Comparison of ENCODE assay signal across 9 cellular contexts in genomic region chr21:46622226-46622625, GRCh38. TPM values are rescaled to one million over a fixed set of nuclear protein-coding genes. Genes with fewer than 3 reads are reported as not detected.
DNase-seq lines count a peak whose midpoint lies in the region; ATAC-seq and TF ChIP-seq lines count a peak whose summit lies in the region.
"Had no signal": no experiment of that assay in that cellular context is flagged by ENCODE, and none has a peak within 500 bp of the region (broad histone marks: within the 10 kb centered on the region; RNA-seq: fewer than 3 reads in every experiment).

No MANE protein-coding gene starts in this region.

- no peak overlapping the region for H3K4me3 ChIP-seq in suprapubic skin
- no peak overlapping the region for H3K4me3 ChIP-seq in BE2C (ENCODE audit: low read depth, low read length)

- peak overlapping the region; percentile 77 to 88 for H3K27ac Mint-ChIP-seq in activated naive CD4-positive, alpha-beta T cell treated with anti-CD3 and anti-CD28 coated beads, Interleukin-2, amount 50 U/mL, for 72 hours

- no peak for TF ChIP-seq CTCF in suprapubic skin (IDR thresholded peaks at IDR 0.05)
- no peak for TF ChIP-seq CTCF in BE2C (IDR thresholded peaks at IDR 0.05; ENCODE audit: low read depth, low read length)

- H3K9me3 ChIP-seq in suprapubic skin = peaks cover 5% of the 10 kb centered on the region
- H3K9me3 ChIP-seq in BE2C = no peaks in the 10 kb centered on the region; the same call in 1 of the 2 replicates

- H3K36me3 ChIP-seq in suprapubic skin (no peaks in the 10 kb centered on the region), BE2C (no peaks in the 10 kb centered on the region)

- no peak for TF ChIP-seq POLR2A in suprapubic skin (IDR thresholded peaks at IDR 0.05)

- TF ChIP-seq EP300 in suprapubic skin (IDR thresholded peaks at IDR 0.05) = no peak

- ATAC-seq in activated naive CD4-positive, alpha-beta T cell treated with anti-CD3 and anti-CD28 coated beads, Interleukin-2, amount 50 U/mL, for 72 hours = peak; percentile 66 to 72
- ATAC-seq in GM21529 (IDR thresholded peaks at IDR 0.05; ENCODE audit: unreplicated experiment) (no peak), HG03108 (IDR thresholded peaks at IDR 0.05; ENCODE audit: unreplicated experiment) (no peak)

- peaks cover 12 to 21% of the 10 kb centered on the region in 2 donors for H3K36me3 Mint-ChIP-seq in activated naive CD4-positive, alpha-beta T cell treated with anti-CD3 and anti-CD28 coated beads, Interleukin-2, amount 50 U/mL, for 72 hours

- H3K4me1 ChIP-seq in suprapubic skin (no peaks in the 10 kb centered on the region), BE2C (no peaks in the 10 kb centered on the region)

- WGBS in suprapubic skin = 62% methylated on average over 4 of the region's 4 CpGs

- H3K27ac ChIP-seq in suprapubic skin = peak overlapping the region; percentile 53

- H3K27me3 ChIP-seq in suprapubic skin (no peaks in the 10 kb centered on the region), BE2C (no peaks in the 10 kb centered on the region)

- H3K9me3 Mint-ChIP-seq in activated naive CD4-positive, alpha-beta T cell treated with anti-CD3 and anti-CD28 coated beads, Interleukin-2, amount 50 U/mL, for 72 hours = peaks cover 8 to 15% of the 10 kb centered on the region in 2 donors

- peak; percentile 27 for DNase-seq in activated CD4-positive, alpha-beta T cell treated with anti-CD3 and anti-CD28 coated beads, Interleukin-2, amount 50 U/mL, for 1 hour
- DNase-seq in activated CD4-positive, alpha-beta T cell treated with anti-CD3 and anti-CD28 coated beads, Interleukin-2, amount 50 U/mL, for 48 hours = no peak
- DNase-seq in activated naive CD4-positive, alpha-beta T cell treated with anti-CD3 and anti-CD28 coated beads, Interleukin-2, amount 50 U/mL, for 72 hours (ENCODE audit: low spot score in 2 of 2) = no peak
- DNase-seq in left kidney (ENCODE audit: low read depth, low spot score) = peak; percentile 72
- DNase-seq in suprapubic skin (ENCODE audit: low spot score in 2 of 2) = peak in 1 of 2 donors; percentile 62
- DNase-seq in BE2C = no peak

RNA-seq across cellular contexts. Expression of gene PRMT2, which starts 13.2 kb away (rescaled TPM):
- total RNA-seq in activated naive CD4-positive, alpha-beta T cell treated with anti-CD3 and anti-CD28 coated beads, Interleukin-2, amount 50 U/mL, for 72 hours = 100 to 1,000 TPM in 1 of 2 donors, 10 to 100 TPM in 1; 69.0 to 116 TPM
- total RNA-seq in suprapubic skin = 100 to 1,000 TPM; 102 to 113 (median 107) TPM
- 84.8 TPM for polyA plus RNA-seq in BE2C (2012; ENCODE audit: insufficient read depth, insufficient read length, low read depth)

RNA-seq across cellular contexts. Expression of gene S100B, which starts 17.3 kb away (rescaled TPM):
- not detected for total RNA-seq in activated naive CD4-positive, alpha-beta T cell treated with anti-CD3 and anti-CD28 coated beads, Interleukin-2, amount 50 U/mL, for 72 hours
- 10 to 100 TPM; 11.4 to 16.5 (median 14.2) TPM for total RNA-seq in suprapubic skin
- polyA plus RNA-seq in BE2C (2012; ENCODE audit: insufficient read depth, insufficient read length, low read depth) = 5.4 TPM
- total RNA-seq: dermis microvascular lymphatic vessel endothelial cell had no signal

Comparison
In these comparisons a context has a peak if more than half of its experiments do, and no peak if none do; other contexts are left out.
1. DNase-seq: peak in activated CD4-positive, alpha-beta T cell treated with anti-CD3 and anti-CD28 coated beads, Interleukin-2, amount 50 U/mL, for 1 hour (single experiment) and left kidney (single experiment); none in activated CD4-positive, alpha-beta T cell treated with anti-CD3 and anti-CD28 coated beads, Interleukin-2, amount 50 U/mL, for 48 hours (0 of 2), activated naive CD4-positive, alpha-beta T cell treated with anti-CD3 and anti-CD28 coated beads, Interleukin-2, amount 50 U/mL, for 72 hours (0 of 2) and BE2C (single experiment).
2. ATAC-seq: peak in activated naive CD4-positive, alpha-beta T cell treated with anti-CD3 and anti-CD28 coated beads, Interleukin-2, amount 50 U/mL, for 72 hours (2 of 2); none in GM21529 (single experiment) and HG03108 (single experiment).
3. RNA of gene S100B, which starts 17.3 kb away (total RNA-seq): 11.4 to 16.5 TPM in suprapubic skin; not detected in activated naive CD4-positive, alpha-beta T cell treated with anti-CD3 and anti-CD28 coated beads, Interleukin-2, amount 50 U/mL, for 72 hours; every median in the first group is over 10 times any median in the second.